8 cellular contexts compared by ENCODE assay signal in the genomic region with DNA sequence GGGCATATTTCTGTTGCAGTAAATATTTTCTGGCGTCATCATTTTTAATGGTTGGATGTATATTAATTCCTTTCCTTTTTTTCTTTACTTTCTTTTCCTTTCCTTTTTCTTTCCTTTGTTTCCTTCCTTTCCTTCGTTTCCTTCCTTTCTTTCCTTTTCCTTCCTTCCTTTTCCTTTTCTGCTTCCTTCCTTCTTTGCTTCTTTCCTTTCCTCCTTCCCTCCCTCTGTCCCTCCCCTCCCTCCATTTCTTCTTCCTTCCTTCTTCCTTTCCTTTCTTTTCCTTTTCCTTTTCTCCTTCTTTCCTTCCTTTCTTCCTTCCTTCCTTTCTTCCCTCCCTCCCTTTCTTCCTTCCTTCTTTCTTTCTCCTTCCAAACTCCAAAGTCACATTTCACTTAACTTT.
"Had no signal": no experiment of that assay in that cellular context is flagged by ENCODE, and none has a peak within 500 bp of the region (broad histone marks: within the 10 kb centered on the region; RNA-seq: fewer than 3 reads in every experiment).

No MANE protein-coding gene starts in this region.

- ATAC-seq: GM12878 had no signal

- DNase-seq: GDM1, GF-D8 had no signal

- H3K4me3 ChIP-seq: GM12878 had no signal

- FAIRE-seq: G401.6, GM12878, GM12891, GM12892, GM18507, GM19239 had no signal
